In the genomic region with DNA sequence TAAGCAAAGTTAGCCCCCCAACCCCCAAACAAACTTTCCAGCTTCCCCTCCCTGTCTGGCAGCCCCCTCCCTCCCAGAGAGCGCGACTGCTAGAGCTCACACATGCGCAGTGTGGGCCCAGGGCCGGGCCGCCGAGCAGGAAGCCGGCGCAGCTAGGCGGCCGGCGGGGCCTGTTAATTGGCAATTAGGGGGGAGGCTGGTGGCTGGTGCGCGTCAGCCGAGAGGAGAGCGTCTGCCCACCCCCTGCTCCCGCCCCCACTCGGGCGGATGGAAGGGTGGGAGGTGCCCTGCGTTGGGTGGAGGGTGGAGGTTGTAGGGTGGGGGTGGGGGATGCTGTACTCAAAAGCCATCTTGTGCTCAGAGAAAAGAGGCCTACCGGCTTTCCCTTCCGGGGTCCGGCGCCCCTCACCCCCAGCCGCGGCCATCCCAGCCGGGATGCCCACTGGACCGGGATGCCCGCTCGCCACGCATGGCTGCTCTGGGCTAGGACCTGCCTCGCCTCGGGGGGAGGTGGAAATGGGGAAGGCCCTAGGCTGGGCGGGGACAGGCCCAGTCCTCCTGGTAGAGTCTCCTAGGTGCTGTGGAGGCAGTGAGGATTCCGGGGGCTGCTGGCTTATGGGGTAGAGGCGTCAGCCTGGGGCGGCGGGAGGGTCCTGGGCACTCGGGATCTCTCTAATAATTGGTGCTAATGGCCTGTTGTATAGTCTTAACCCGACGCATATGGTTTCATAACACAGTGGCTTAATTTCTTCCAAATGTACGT, we compare ENCODE assay signal across 8 cellular contexts. TPM values are rescaled to one million over a fixed set of nuclear protein-coding genes. Genes with fewer than 3 reads are reported as not detected.
A peak's percentile ranks its signal among the peaks of the same experiment; 100 is the strongest.
DNase-seq lines count a peak whose midpoint lies in the region; ATAC-seq and TF ChIP-seq lines count a peak whose summit lies in the region.

No MANE protein-coding gene starts in this region.

- H3K36me3 ChIP-seq in BLaER1 treated with 17β-estradiol and CSF1 and Interleukin-3, amounts not matched to agents 10 nM and 100 nM, result no peaks in the 10 kb centered on the region

- H3K27me3 Mint-ChIP-seq in endothelial cell (ENCODE audit: unreplicated experiment), result peaks cover 42% of the 10 kb centered on the region

- H3K9me3 ChIP-seq in BLaER1 treated with 17β-estradiol and CSF1 and Interleukin-3, amounts not matched to agents 10 nM and 100 nM (replicated peaks in 1 of 11), result peaks cover 0 to 34% (median 5%) of the 10 kb centered on the region in 11 experiments; a peak in 8 of 22 replicates

- no peak overlapping the region for H3K27ac ChIP-seq in BLaER1 treated with 17β-estradiol and CSF1 and Interleukin-3, amounts not matched to agents 10 nM and 100 nM

- H3K4me3 ChIP-seq in BLaER1 treated with 17β-estradiol and CSF1 and Interleukin-3, amounts not matched to agents 10 nM and 100 nM, result peak overlapping the region in 3 of 10 experiments; percentile 16 to 36 (median 24); a peak in 3 of 20 replicates

- H3K9ac ChIP-seq in BLaER1 treated with 17β-estradiol and CSF1 and Interleukin-3, amounts not matched to agents 10 nM and 100 nM, result no peak overlapping the region

- no peak for TF ChIP-seq CTCF in endothelial cell (IDR thresholded peaks at IDR 0.05; ENCODE audit: unreplicated experiment)

- no peaks in the 10 kb centered on the region for H3K9me3 Mint-ChIP-seq in endothelial cell (ENCODE audit: unreplicated experiment)

- ATAC-seq in HG03432 (IDR thresholded peaks at IDR 0.05; ENCODE audit: unreplicated experiment), result peak; percentile 84

- DNase-seq in NCI-H748 (lab: John Stamatoyannopoulos, UW; ENCODE audit: unreplicated experiment), result peak; percentile 98
- DNase-seq in activated CD8-positive, alpha-beta memory T cell treated with anti-CD3 and anti-CD28 coated beads for 1 hour (ENCODE audit: extremely low read depth in 1 of 2, low read depth in 1 of 2), result peak; percentile 32 to 59
- peak; percentile 66 for DNase-seq in endothelial cell (ENCODE audit: low spot score)
- DNase-seq in mucosa of gallbladder (ENCODE audit: low spot score), result peak; percentile 60
- peak; percentile 81 for DNase-seq in stimulated activated CD8-positive, alpha-beta memory T cell treated with anti-CD3 and anti-CD28 coated beads, Interleukin-4, amount 100 ng/mL, for 48 hours

- peaks cover 0 to 91% (median 66%) of the 10 kb centered on the region in 11 experiments; a peak in 18 of 22 replicates for H4K20me1 ChIP-seq in BLaER1 treated with 17β-estradiol and CSF1 and Interleukin-3, amounts not matched to agents 10 nM and 100 nM

- H3K4me3 Mint-ChIP-seq in endothelial cell (ENCODE audit: unreplicated experiment), result no peak overlapping the region

- H3K4me2 ChIP-seq in BLaER1 treated with 17β-estradiol and CSF1 and Interleukin-3, amounts not matched to agents 10 nM and 100 nM, result peak overlapping the region in 6 of 11 experiments; percentile 16 to 62 (median 46); a peak in 7 of 22 replicates

- no peaks in the 10 kb centered on the region; a peak in 1 of 20 replicates for H3K4me1 ChIP-seq in BLaER1 treated with 17β-estradiol and CSF1 and Interleukin-3, amounts not matched to agents 10 nM and 100 nM

- H3K27me3 ChIP-seq in BLaER1 treated with 17β-estradiol and CSF1 and Interleukin-3, amounts not matched to agents 10 nM and 100 nM, result peaks cover 100% of the 10 kb centered on the region in 11 experiments

- peaks cover 19% of the 10 kb centered on the region for H3K4me1 Mint-ChIP-seq in endothelial cell (ENCODE audit: unreplicated experiment)

- H3K36me3 Mint-ChIP-seq in endothelial cell (ENCODE audit: low read depth, unreplicated experiment), result no peaks in the 10 kb centered on the region

- no peak overlapping the region for H3K27ac Mint-ChIP-seq in endothelial cell (ENCODE audit: unreplicated experiment)

- TF ChIP-seq POLR2A in GM19193 (IDR thresholded peaks at IDR 0.05; ENCODE audit: extremely low read depth, insufficient read depth, insufficient read length), result peak; percentile 61

RNA-seq across cellular contexts. Expression of a gene that starts 9.2 kb away (rescaled TPM):
- not detected for total RNA-seq in endothelial cell (ENCODE audit: unreplicated experiment)
- total RNA-seq in mucosa of gallbladder, result not detected

RNA-seq across cellular contexts. Expression of a gene that starts 10.2 kb away (rescaled TPM):
- 0.21 TPM for total RNA-seq in endothelial cell (ENCODE audit: unreplicated experiment)
- 0.26 TPM for total RNA-seq in mucosa of gallbladder

RNA-seq across cellular contexts. Expression of a gene that starts 14.8 kb away (rescaled TPM):
- not detected for total RNA-seq in endothelial cell (ENCODE audit: unreplicated experiment)
- total RNA-seq in mucosa of gallbladder, result not detected

RNA-seq across cellular contexts. Expression of a gene that starts 18.1 kb away (rescaled TPM):
- total RNA-seq in endothelial cell (ENCODE audit: unreplicated experiment) (0.28 TPM), mucosa of gallbladder (not detected)

RNA-seq across cellular contexts. Expression of a gene that starts 33.1 kb away (rescaled TPM):
- total RNA-seq in endothelial cell (ENCODE audit: unreplicated experiment) (1.9 TPM), mucosa of gallbladder (not detected)

Comparison
In these comparisons a context has a peak if more than half of its experiments do, and no peak if none do; other contexts are left out.
1. DNase-seq: peak in every context shown above with its lines; median percentile 98 in NCI-H748; 81 in stimulated activated CD8-positive, alpha-beta memory T cell treated with anti-CD3 and anti-CD28 coated beads, Interleukin-4, amount 100 ng/mL, for 48 hours; 66 in endothelial cell; 60 in mucosa of gallbladder; 46 in activated CD8-positive, alpha-beta memory T cell treated with anti-CD3 and anti-CD28 coated beads for 1 hour.